19 cellular contexts compared by ENCODE assay signal in the genomic region with DNA sequence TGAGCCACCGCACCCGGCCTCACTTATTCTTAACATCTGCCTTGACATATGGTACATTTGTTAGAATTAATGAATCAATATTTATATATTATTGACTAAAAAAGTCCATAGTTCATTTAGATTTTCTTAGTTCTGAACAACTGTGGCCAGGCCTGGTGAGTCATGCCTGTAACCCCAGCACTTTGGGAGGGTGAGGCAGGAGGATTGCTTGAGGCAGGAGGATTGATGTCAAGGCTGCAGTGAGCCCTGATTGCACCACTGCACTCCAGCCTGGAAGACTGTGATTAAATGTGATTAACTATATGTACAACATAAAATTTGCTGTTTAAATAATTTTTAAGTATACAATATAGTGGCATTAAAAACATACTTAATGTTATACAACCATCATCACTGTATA. TPM values are rescaled to one million over a fixed set of nuclear protein-coding genes. Genes with fewer than 3 reads are reported as not detected.
DNase-seq lines count a peak whose midpoint lies in the region; ATAC-seq and TF ChIP-seq lines count a peak whose summit lies in the region.
"Had no signal": no experiment of that assay in that cellular context is flagged by ENCODE, and none has a peak within 500 bp of the region (broad histone marks: within the 10 kb centered on the region; RNA-seq: fewer than 3 reads in every experiment).

No MANE protein-coding gene starts in this region.

- H3K27me3 Mint-ChIP-seq in IgD-negative memory B cell (no peaks in the 10 kb centered on the region), naive B cell (no peaks in the 10 kb centered on the region)
- H3K27me3 Mint-ChIP-seq: activated naive CD4-positive, alpha-beta T cell treated with anti-CD3 and anti-CD28 coated beads, Interleukin-2, amount 50 U/mL, for 24 hours had no signal

- peaks cover 8% of the 10 kb centered on the region; the same call in 1 of the 2 replicates for H3F3A ChIP-seq in PC-9 (ENCODE audit: insufficient read depth, low read depth)

- CTCF ChIA-PET in PC-9 (lab: Charles Lee), result interaction anchor here (0.6 kb wide), 1 partner anchor 377 kb away, joined by 7 read pairs; no protein-coding TSS in a partner anchor

- peak in 1 of 2 experiments; percentile 50 for DNase-seq in PC-9
- DNase-seq in epithelial cell of esophagus (ENCODE audit: low read depth), result peak; percentile 73
- DNase-seq in naive B cell, result no peak
- no peak for DNase-seq in stimulated activated naive CD8-positive, alpha-beta T cell treated with anti-CD3 and anti-CD28 coated beads, Interleukin-15, Interleukin-2, amounts not matched to agents 100 U/mL and 50 U/mL, for 24 hours
- no peak for DNase-seq in GF-D8 (lab: John Stamatoyannopoulos, UW)
- DNase-seq in BE2C, result no peak
- DNase-seq: activated T-cell treated with anti-CD3 and anti-CD28 coated beads, Interleukin-2, amount 50 U/mL, for 1 hour; central memory CD4-positive, alpha-beta T cell; DMS 273 treated with DMSO at 0.1 percent for 48 hours; lower lobe of right lung; natural killer cell; NCI-H446; spleen; stimulated activated naive CD4-positive, alpha-beta T cell had no signal

- peaks cover 0 to 2% (median 0%) of the 10 kb centered on the region in 3 donors for H3K9me3 Mint-ChIP-seq in IgD-negative memory B cell
- H3K9me3 Mint-ChIP-seq in naive B cell, result peaks cover 0 to 4% (median 0%) of the 10 kb centered on the region in 7 donors
- H3K9me3 Mint-ChIP-seq: activated naive CD4-positive, alpha-beta T cell treated with anti-CD3 and anti-CD28 coated beads, Interleukin-2, amount 50 U/mL, for 24 hours; natural killer cell had no signal

- H3K27ac Mint-ChIP-seq in IgD-negative memory B cell (peak overlapping the region in 2 of 3 donors; percentile 46 to 51), naive B cell (peak overlapping the region in 3 of 6 donors; percentile 44 to 95 (median 94))

- H4K20me1 ChIP-seq in PC-9 (ENCODE audit: insufficient read depth), result peaks cover 8% of the 10 kb centered on the region; the same call in 1 of the 2 replicates

- H3K4me1 ChIP-seq in PC-9 (replicated peaks; ENCODE audit: insufficient read depth), result peaks cover 23% of the 10 kb centered on the region
- no peaks in the 10 kb centered on the region for H3K4me1 ChIP-seq in BE2C

- BruUV-seq in PC-9 (replicated peaks; lab: Mats Ljungman, UMichigan), result no TSS peak

- no peaks in the 10 kb centered on the region for H3K36me3 ChIP-seq in PC-9 (ENCODE audit: low read depth)
- no peaks in the 10 kb centered on the region; the same call in 1 of the 2 replicates for H3K36me3 ChIP-seq in BE2C
- H3K36me3 ChIP-seq: lower lobe of right lung, prostate gland, upper lobe of left lung had no signal

- H3K9me3 ChIP-seq in PC-9 (ENCODE audit: insufficient read depth, low read depth) (no peaks in the 10 kb centered on the region), BE2C (no peaks in the 10 kb centered on the region)
- H3K9me3 ChIP-seq: lower lobe of right lung, prostate gland, spleen, upper lobe of left lung had no signal

- no peak overlapping the region for H2AFZ ChIP-seq in PC-9

- no peaks in the 10 kb centered on the region for H3K27me3 ChIP-seq in PC-9 (ENCODE audit: insufficient read depth, low read depth)
- no peaks in the 10 kb centered on the region for H3K27me3 ChIP-seq in BE2C
- H3K27me3 ChIP-seq: spleen, upper lobe of left lung had no signal

- no peak overlapping the region for H3K4me3 ChIP-seq in PC-9
- H3K4me3 ChIP-seq in epithelial cell of esophagus (ENCODE audit: low read length), result no peak overlapping the region
- no peak overlapping the region for H3K4me3 ChIP-seq in BE2C (ENCODE audit: low read depth, low read length)
- H3K4me3 ChIP-seq: lower lobe of right lung, prostate gland, spleen, upper lobe of left lung had no signal

- H3K4me1 Mint-ChIP-seq in IgD-negative memory B cell (peaks cover 43 to 49% (median 46%) of the 10 kb centered on the region in 3 donors), naive B cell (peaks cover 30 to 61% (median 52%) of the 10 kb centered on the region in 3 donors)

- H3K36me3 Mint-ChIP-seq in IgD-negative memory B cell (peaks cover 17% of the 10 kb centered on the region), naive B cell (peaks cover 0 to 17% of the 10 kb centered on the region in 2 donors)
- H3K36me3 Mint-ChIP-seq: natural killer cell had no signal

- POLR2A ChIA-PET in PC-9 (lab: Charles Lee; ENCODE audit: unreplicated experiment), result no interaction called here

- ATAC-seq in naive B cell (ENCODE audit: low read depth in 2 of 2) (no peak), HG03342 (IDR thresholded peaks at IDR 0.05; ENCODE audit: unreplicated experiment) (no peak)
- no peak for ATAC-seq in stimulated activated naive CD8-positive, alpha-beta T cell treated with anti-CD3 and anti-CD28 coated beads, Interleukin-15, Interleukin-2, amounts not matched to agents 100 U/mL and 50 U/mL, for 24 hours
- ATAC-seq: lower lobe of right lung, natural killer cell had no signal

- intact Hi-C loops in PC-9 (cut with micrococcal nuclease; ENCODE audit: unreplicated experiment), result no loop called here

- H3K4me3 Mint-ChIP-seq in IgD-negative memory B cell (peak overlapping the region in 3 of 4 donors; percentile 37 to 89 (median 76)), naive B cell (peak overlapping the region in 6 of 8 donors; percentile 44 to 83 (median 66))
- H3K4me3 Mint-ChIP-seq: activated naive CD4-positive, alpha-beta T cell treated with anti-CD3 and anti-CD28 coated beads, Interleukin-2, amount 50 U/mL, for 24 hours; natural killer cell had no signal

- 0 out of 2 replicates have a peak overlapping the region, but pooled peaks have one; percentile 8 for H3K27ac ChIP-seq in PC-9
- H3K27ac ChIP-seq: lower lobe of right lung, prostate gland, upper lobe of left lung had no signal

- no peaks in the 10 kb centered on the region for H3K9me2 ChIP-seq in PC-9 (ENCODE audit: insufficient read depth)

- TF ChIP-seq CTCF in PC-9 (conservative IDR thresholded peaks at IDR 0.05), result no peak
- TF ChIP-seq CTCF in epithelial cell of esophagus (IDR thresholded peaks at IDR 0.05; ENCODE audit: insufficient read depth, low read depth, low read length, missing control alignments), result no peak
- no peak for TF ChIP-seq CTCF in BE2C (IDR thresholded peaks at IDR 0.05; ENCODE audit: low read depth, low read length)

- H3K4me2 ChIP-seq in PC-9, result no peak overlapping the region

- peaks cover 78% of the 10 kb centered on the region for H3K79me2 ChIP-seq in PC-9 (ENCODE audit: low read depth)

RNA-seq across cellular contexts. Expression of a gene that starts 5.6 kb away (rescaled TPM):
- polyA plus RNA-seq in IgD-negative memory B cell (79.9 TPM), naive B cell (ENCODE audit: low read depth in 6 of 6) (10 to 100 TPM; 39.6 to 94.0 (median 70.8) TPM)
- 18.6 and 20.4 TPM in 2 replicates for total RNA-seq in PC-9 (2021)
- 14.3 TPM for polyA plus RNA-seq in BE2C (2012; ENCODE audit: insufficient read depth, insufficient read length, low read depth)

RNA-seq across cellular contexts. Expression of a gene that starts 52.1 kb away (rescaled TPM):
- polyA plus RNA-seq in IgD-negative memory B cell (21.9 TPM), naive B cell (ENCODE audit: low read depth in 6 of 6) (10 to 100 TPM in 2 of 6 donors, 1 to 10 TPM in 4; 3.1 to 14.6 (median 7.6) TPM)
- 6.5 and 7.1 TPM in 2 replicates for total RNA-seq in PC-9 (2021)
- polyA plus RNA-seq in BE2C (2012; ENCODE audit: insufficient read depth, insufficient read length, low read depth), result 2.6 TPM
